Comparison of ENCODE assay signal across 23 cellular contexts in the genomic region with DNA sequence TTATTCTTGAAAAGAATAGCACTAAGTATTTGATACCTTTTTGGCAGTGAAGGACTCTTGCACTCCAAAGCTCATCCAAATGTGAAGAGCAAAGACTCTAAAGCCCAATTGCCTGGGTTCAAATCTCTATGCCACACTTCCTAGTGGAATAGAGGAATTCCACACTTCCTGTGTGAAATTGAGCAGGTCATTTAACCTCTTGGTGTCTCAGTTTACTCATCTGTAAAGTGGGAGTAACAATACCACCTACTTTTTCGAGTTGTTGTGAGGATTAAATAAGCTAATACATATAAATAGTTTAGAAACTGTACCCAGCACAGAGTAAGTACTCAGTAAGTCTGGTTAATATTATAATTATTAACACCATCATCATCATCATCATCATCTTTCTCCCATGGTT.
A peak's percentile ranks its signal among the peaks of the same experiment; 100 is the strongest.
DNase-seq lines count a peak whose midpoint lies in the region; ATAC-seq, FAIRE-seq and TF ChIP-seq lines count a peak whose summit lies in the region.
"Had no signal": no experiment of that assay in that cellular context is flagged by ENCODE, and none has a peak within 500 bp of the region (broad histone marks: within the 10 kb centered on the region; RNA-seq: fewer than 3 reads in every experiment).

No MANE protein-coding gene starts in this region.

- H3K18ac ChIP-seq in mesendoderm (ENCODE audit: low read length), result no peak overlapping the region

- BruUV-seq in K562 (replicated peaks; lab: Mats Ljungman, UMichigan), result no TSS peak

- H3K27me3 ChIP-seq in BLaER1 (no peaks in the 10 kb centered on the region), K562 (ENCODE audit: control insufficient read depth in 2 of 2, insufficient read depth in 2 of 2, low read length in 2 of 2) (no peaks in the 10 kb centered on the region), thyroid gland (no peaks in the 10 kb centered on the region), mesendoderm (ENCODE audit: insufficient read depth, low read length, poor library complexity) (no peaks in the 10 kb centered on the region)

- H2AFZ ChIP-seq in K562 (ENCODE audit: low read depth, low read length), result no peak overlapping the region

- intact Hi-C loops in K562 (cut with micrococcal nuclease), result no loop called here
- intact Hi-C loops in thyroid gland (cut with DNase I), result no loop called here

- no peaks in the 10 kb centered on the region for H3K9me3 ChIP-seq in A549
- no peaks in the 10 kb centered on the region for H3K9me3 ChIP-seq in BLaER1
- H3K9me3 ChIP-seq in K562 (replicated peaks; ENCODE audit: control insufficient read depth, insufficient read depth, low read depth, low read length), result no peaks in the 10 kb centered on the region
- no peaks in the 10 kb centered on the region for H3K9me3 ChIP-seq in thyroid gland

- H2AK5ac ChIP-seq in mesendoderm (ENCODE audit: low read length), result no peak overlapping the region

- peaks cover 6% of the 10 kb centered on the region; the same call in 1 of the 2 replicates for H3K36me3 ChIP-seq in BLaER1
- H3K36me3 ChIP-seq in K562 (ENCODE audit: control insufficient read depth, insufficient read depth, low read length), result no peaks in the 10 kb centered on the region
- H3K36me3 ChIP-seq in thyroid gland, result no peaks in the 10 kb centered on the region
- H3K36me3 ChIP-seq in mesendoderm (ENCODE audit: control insufficient read depth, insufficient read depth, low read length), result no peaks in the 10 kb centered on the region

- H2BK120ac ChIP-seq in mesendoderm (ENCODE audit: low read depth, low read length), result no peak overlapping the region

- no peak overlapping the region for H2BK5ac ChIP-seq in mesendoderm (ENCODE audit: low read length)

- 90% methylated on average over 1 of the region's 1 CpG for WGBS in A549 (ENCODE audit: missing lambda C conversion rate)
- 0% methylated on average over 1 of the region's 1 CpG for WGBS in K562 (ENCODE audit: insufficient coverage, low coverage, missing lambda C conversion rate)
- 80 to 87% methylated on average over 1 of the region's 1 CpG for WGBS in thyroid gland, 2 donors
- WGBS in mesendoderm (ENCODE audit: extremely low coverage, insufficient coverage, low lambda C conversion rate), result no CpG with 5 or more reads among the region's 1 CpG

- no peak overlapping the region for H3K4me3 ChIP-seq in A549
- no peak overlapping the region for H3K4me3 ChIP-seq in BLaER1
- H3K4me3 ChIP-seq in K562, result no peak overlapping the region
- no peak overlapping the region for H3K4me3 ChIP-seq in thyroid gland (replicated peaks in 1 of 3)
- H3K4me3 ChIP-seq in mesendoderm (ENCODE audit: low read length), result no peak overlapping the region

- H4K20me1 ChIP-seq in BLaER1 (no peaks in the 10 kb centered on the region), K562 (replicated peaks; ENCODE audit: control insufficient read depth, insufficient read depth, low read length) (no peaks in the 10 kb centered on the region)

- H3K79me1 ChIP-seq in mesendoderm (ENCODE audit: low read length), result no peaks in the 10 kb centered on the region

- no peak for TF ChIP-seq CTCF in A549 (IDR thresholded peaks at IDR 0.05)
- no peak for TF ChIP-seq CTCF in K562 (IDR thresholded peaks at IDR 0.05 in 2 of 3, conservative IDR thresholded peaks at IDR 0.05 in 1 of 3; ENCODE audit: insufficient read depth in 2 of 3, low read depth in 1 of 3, low read length in 3 of 3)
- TF ChIP-seq CTCF in thyroid gland (IDR thresholded peaks at IDR 0.05), result no peak

- in situ Hi-C loops in K562 (cut with MboI), result no loop called here

- DNase-seq in A549 (ENCODE audit: low read depth in 1 of 2, low spot score in 1 of 2) (no peak), K562 (ENCODE audit: extremely low read depth in 1 of 4, low spot score in 3 of 4) (no peak), thyroid gland (no peak), mesendoderm (no peak)
- DNase-seq: 8988T; AML-193; CD4-positive, alpha-beta memory T cell; CD4-positive, CD25-positive, alpha-beta regulatory T cell; CD8-positive, alpha-beta memory T cell; COR-L47; DMS 273 treated with DMSO at 0.1 percent for 48 hours; DMS153; DMS53; DMS79; DND-41; EL; GDM1 had no signal

- no peak overlapping the region for H3K23ac ChIP-seq in mesendoderm (ENCODE audit: low read length)

- H4K8ac ChIP-seq in mesendoderm (ENCODE audit: low read depth, low read length), result no peak overlapping the region

- H4K5ac ChIP-seq in mesendoderm (ENCODE audit: low read length), result no peak overlapping the region

- H3K9ac ChIP-seq in BLaER1, result no peak overlapping the region
- H3K9ac ChIP-seq in K562 (ENCODE audit: insufficient read depth in 1 of 2, low read depth in 2 of 2, low read length in 2 of 2), result no peak overlapping the region
- no peak overlapping the region for H3K9ac ChIP-seq in mesendoderm (ENCODE audit: low read length)

- no peak for TF ChIP-seq POLR2A in A549 (IDR thresholded peaks at IDR 0.05; ENCODE audit: low read length)
- TF ChIP-seq POLR2A in K562 (conservative IDR thresholded peaks at IDR 0.05), result no peak
- TF ChIP-seq POLR2A in thyroid gland (IDR thresholded peaks at IDR 0.05), result no peak

- no peak for TF ChIP-seq EP300 in A549 (IDR thresholded peaks at IDR 0.05)
- no peak for TF ChIP-seq EP300 in K562 (IDR thresholded peaks at IDR 0.05; ENCODE audit: low read length)

- POLR2A ChIA-PET in A549 (lab: Yijun Ruan, JAX) (no interaction called here), K562 (lab: Yijun Ruan, JAX) (no interaction called here)

- H2BK15ac ChIP-seq in mesendoderm (replicated peaks; ENCODE audit: low read depth), result no peak overlapping the region

- no peak overlapping the region for H3K56ac ChIP-seq in mesendoderm (ENCODE audit: low read length)

- H3K4ac ChIP-seq in mesendoderm (ENCODE audit: low read depth, low read length), result no peak overlapping the region

- ATAC-seq in A549 (no peak), K562 (no peak), HG03097 (IDR thresholded peaks at IDR 0.05; ENCODE audit: low FRiP score, unreplicated experiment) (no peak), HG02610 (IDR thresholded peaks at IDR 0.05; ENCODE audit: unreplicated experiment) (no peak)

- no peaks in the 10 kb centered on the region for H3K9me1 ChIP-seq in K562 (ENCODE audit: control insufficient read depth, insufficient read depth, low read length)

- H3K4me1 ChIP-seq in A549 (peaks cover 36% of the 10 kb centered on the region), BLaER1 (peaks cover 20% of the 10 kb centered on the region), K562 (replicated peaks in 1 of 2; ENCODE audit: control insufficient read depth in 2 of 2, insufficient read depth in 2 of 2, low read length in 2 of 2) (no peaks in the 10 kb centered on the region), thyroid gland (peaks cover 52 to 65% of the 10 kb centered on the region in 2 donors), mesendoderm (ENCODE audit: control insufficient read depth, low read depth, low read length) (no peaks in the 10 kb centered on the region)

- H3K4me2 ChIP-seq in A549 (no peak overlapping the region), BLaER1 (peak overlapping the region; percentile 47; the same call in 1 of the 2 replicates), K562 (ENCODE audit: insufficient read depth, low read length) (no peak overlapping the region), mesendoderm (ENCODE audit: low read length) (no peak overlapping the region)

- CTCF ChIA-PET in A549 (lab: Yijun Ruan, JAX) (interaction anchor here (0.6 to 2.6 kb wide), 2 partner anchors 30 to 43 kb away, joined by 3 to 7 read pairs; no protein-coding TSS in a partner anchor), K562 (lab: Yijun Ruan, JAX; ENCODE audit: low intra/inter-chr PET ratio) (no interaction called here)

- H3K79me2 ChIP-seq in K562 (ENCODE audit: control insufficient read depth, insufficient read depth, low read length) (no peaks in the 10 kb centered on the region), mesendoderm (ENCODE audit: control insufficient read depth, insufficient read depth, low read length) (no peaks in the 10 kb centered on the region)

- FAIRE-seq in A549 (lab: Jason Lieb, UNC) (no peak), K562 (lab: Jason Lieb, UNC) (no peak)
- FAIRE-seq: A204.1, GM12891, GM19239 had no signal

- TF ChIP-seq RAD21 in A549 (conservative IDR thresholded peaks at IDR 0.05 in 1 of 2, IDR thresholded peaks at IDR 0.05 in 1 of 2), result no peak
- no peak for TF ChIP-seq RAD21 in K562 (CRISPR knock-in tag; conservative IDR thresholded peaks at IDR 0.05 in 1 of 2, IDR thresholded peaks at IDR 0.05 in 1 of 2)

- H3K27ac ChIP-seq in A549, result no peak overlapping the region
- H3K27ac ChIP-seq in BLaER1, result no peak overlapping the region
- H3K27ac ChIP-seq in K562 (ENCODE audit: extremely low read depth, low read depth, low read length), result no peak overlapping the region
- peak overlapping the region; percentile 93 to 99 (median 94) for H3K27ac ChIP-seq in thyroid gland
- H3K27ac ChIP-seq in mesendoderm (ENCODE audit: low read depth, low read length), result no peak overlapping the region

TF ChIP-seq in A549, 52 proteins besides CTCF, POLR2A, EP300 and RAD21:
- no peak for TF ChIP-seq HOXB13 (CRISPR knock-in tag; IDR thresholded peaks at IDR 0.05; ENCODE audit: low read depth)
- TF ChIP-seq CHD4 (IDR thresholded peaks at IDR 0.05; ENCODE audit: borderline replicate concordance), result peak; percentile 9; the same call in 1 of the 2 replicates
TF ChIP-seq in A549: peak in this region for 1.

TF ChIP-seq in K562, 482 proteins besides CTCF, POLR2A, EP300 and RAD21:
- TF ChIP-seq RBM25 (IDR thresholded peaks at IDR 0.05; ENCODE audit: low read depth, low read length, severe bottlenecking), result peak; percentile 58
- no peak for TF ChIP-seq ADNP (tag; IDR thresholded peaks at IDR 0.05)

Comparison
In these comparisons a context has a peak if more than half of its experiments do, and no peak if none do; other contexts are left out.
1. H3K27ac ChIP-seq: peak in thyroid gland (3 of 3); none in A549 (0 of 2), BLaER1 (single experiment), K562 (single experiment) and mesendoderm (single experiment).